Comparison of ENCODE assay signal across 12 cellular contexts in genomic region chr10:89954787-89955566, GRCh38.
DNase-seq lines count a peak whose midpoint lies in the region; ATAC-seq, FAIRE-seq and TF ChIP-seq lines count a peak whose summit lies in the region.
"Had no signal": no experiment of that assay in that cellular context is flagged by ENCODE, and none has a peak within 500 bp of the region (broad histone marks: within the 10 kb centered on the region; RNA-seq: fewer than 3 reads in every experiment).

No MANE protein-coding gene starts in this region.

- no peaks in the 10 kb centered on the region for H3K9me2 ChIP-seq in MM.1S (replicated peaks; ENCODE audit: insufficient read depth, low read length)

- H3K36me3 ChIP-seq in MM.1S (replicated peaks; ENCODE audit: insufficient read depth, low read length): no peaks in the 10 kb centered on the region
- no peaks in the 10 kb centered on the region for H3K36me3 ChIP-seq in transverse colon
- H3K36me3 ChIP-seq: suprapubic skin had no signal

- in situ Hi-C loops in transverse colon (cut with MboI; ENCODE audit: low pct_ligation_motif_present in 1 of 4, low pct_unique_long_range_greater_than_20kb in 1 of 4, low sequenced_read_pairs in 3 of 4): no loop called here

- DNase-seq in activated T-cell treated with anti-CD3 and anti-CD28 coated beads, Interleukin-2, amount 50 U/mL, for 72 hours: peak; percentile 3 to 6
- no peak for DNase-seq in activated T-cell treated with anti-CD3 and anti-CD28 coated beads, Interleukin-2, amount 50 U/mL, for 24 hours
- DNase-seq in MM.1S (no peak), transverse colon (no peak), cerebellar cortex (ENCODE audit: low spot score) (no peak)
- DNase-seq in activated naive CD4-positive, alpha-beta T cell treated with Interleukin-2 at 50 U/mL for 16 hours: no peak
- DNase-seq: immature natural killer cell had no signal

- intact Hi-C loops in transverse colon (cut with DNase I; ENCODE audit: low total_unique reads): loop anchor here (5.0 kb wide), 1 partner anchor 918 kb away; no protein-coding TSS in a partner anchor

- H3K4me1 ChIP-seq in MM.1S (ENCODE audit: low read length) (no peaks in the 10 kb centered on the region), transverse colon (no peaks in the 10 kb centered on the region)
- H3K4me1 ChIP-seq: suprapubic skin had no signal

- no peak overlapping the region for H3K4me2 ChIP-seq in MM.1S (ENCODE audit: low read depth, low read length)

- TF ChIP-seq EP300 in transverse colon (IDR thresholded peaks at IDR 0.05; ENCODE audit: low read depth): no peak

- FAIRE-seq in endometrium (lab: Jason Lieb, UNC): peak; percentile 80
- FAIRE-seq: H1, K562 had no signal

- no peaks in the 10 kb centered on the region for H4K20me1 ChIP-seq in MM.1S (ENCODE audit: insufficient read depth, low read length)

- H3K4me3 ChIP-seq in MM.1S (ENCODE audit: low read length) (no peak overlapping the region), transverse colon (no peak overlapping the region)
- H3K4me3 ChIP-seq: K562, suprapubic skin had no signal

- H3K9me3 Mint-ChIP-seq in activated T-cell treated with anti-CD3 and anti-CD28 coated beads, Interleukin-2, amount 50 U/mL, for 72 hours: no peaks in the 10 kb centered on the region
- no peaks in the 10 kb centered on the region for H3K9me3 Mint-ChIP-seq in activated T-cell treated with anti-CD3 and anti-CD28 coated beads, Interleukin-2, amount 50 U/mL, for 24 hours

- no peaks in the 10 kb centered on the region for H3K4me1 Mint-ChIP-seq in activated T-cell treated with anti-CD3 and anti-CD28 coated beads, Interleukin-2, amount 50 U/mL, for 72 hours (ENCODE audit: low read depth)
- peaks cover 5% of the 10 kb centered on the region for H3K4me1 Mint-ChIP-seq in activated T-cell treated with anti-CD3 and anti-CD28 coated beads, Interleukin-2, amount 50 U/mL, for 24 hours (ENCODE audit: low read depth)
- H3K4me1 Mint-ChIP-seq: immature natural killer cell had no signal

- no peaks in the 10 kb centered on the region for H3K79me2 ChIP-seq in MM.1S (ENCODE audit: low read length)

- no peak overlapping the region for H3K27ac Mint-ChIP-seq in activated T-cell treated with anti-CD3 and anti-CD28 coated beads, Interleukin-2, amount 50 U/mL, for 72 hours
- H3K27ac Mint-ChIP-seq in activated T-cell treated with anti-CD3 and anti-CD28 coated beads, Interleukin-2, amount 50 U/mL, for 24 hours: no peak overlapping the region
- H3K27ac Mint-ChIP-seq: immature natural killer cell had no signal

- no peaks in the 10 kb centered on the region for H3F3A ChIP-seq in MM.1S (ENCODE audit: insufficient read depth, low read length)

- no peak for TF ChIP-seq POLR2A in transverse colon (IDR thresholded peaks at IDR 0.05)

- H3K27ac ChIP-seq in MM.1S (ENCODE audit: low read length) (no peak overlapping the region), transverse colon (no peak overlapping the region)
- H3K27ac ChIP-seq: suprapubic skin had no signal

- ATAC-seq in activated T-cell treated with anti-CD3 and anti-CD28 coated beads, Interleukin-2, amount 50 U/mL, for 72 hours (replicated peaks in 1 of 2): peak; percentile 60 to 88
- no peak for ATAC-seq in HG03571 (IDR thresholded peaks at IDR 0.05; ENCODE audit: unreplicated experiment)
- ATAC-seq: K562 had no signal

- H3K36me3 Mint-ChIP-seq in activated T-cell treated with anti-CD3 and anti-CD28 coated beads, Interleukin-2, amount 50 U/mL, for 72 hours (ENCODE audit: insufficient read depth in 2 of 2): no peaks in the 10 kb centered on the region
- no peaks in the 10 kb centered on the region for H3K36me3 Mint-ChIP-seq in activated T-cell treated with anti-CD3 and anti-CD28 coated beads, Interleukin-2, amount 50 U/mL, for 24 hours (ENCODE audit: low read depth)
- H3K36me3 Mint-ChIP-seq: immature natural killer cell had no signal

- H3K27me3 ChIP-seq in MM.1S (replicated peaks; ENCODE audit: insufficient read depth, low read length) (no peaks in the 10 kb centered on the region), transverse colon (no peaks in the 10 kb centered on the region)
- H3K27me3 ChIP-seq: suprapubic skin had no signal

- H3K9ac ChIP-seq in MM.1S (ENCODE audit: low read length): no peak overlapping the region

- TF ChIP-seq CTCF in MM.1S (IDR thresholded peaks at IDR 0.05; ENCODE audit: low read length) (peak; percentile 47), transverse colon (IDR thresholded peaks at IDR 0.05) (peak; percentile 16 to 34 (median 28))

- H2AFZ ChIP-seq in MM.1S (ENCODE audit: low read length): no peak overlapping the region

- H3K4me3 Mint-ChIP-seq in activated T-cell treated with anti-CD3 and anti-CD28 coated beads, Interleukin-2, amount 50 U/mL, for 72 hours: no peak overlapping the region
- H3K4me3 Mint-ChIP-seq in activated T-cell treated with anti-CD3 and anti-CD28 coated beads, Interleukin-2, amount 50 U/mL, for 24 hours: no peak overlapping the region
- H3K4me3 Mint-ChIP-seq: immature natural killer cell had no signal

- H3K9me3 ChIP-seq in MM.1S (replicated peaks; ENCODE audit: insufficient read depth, low read length): no peaks in the 10 kb centered on the region
- no peaks in the 10 kb centered on the region for H3K9me3 ChIP-seq in transverse colon
- H3K9me3 ChIP-seq: suprapubic skin had no signal

- no peaks in the 10 kb centered on the region for H3K27me3 Mint-ChIP-seq in activated T-cell treated with anti-CD3 and anti-CD28 coated beads, Interleukin-2, amount 50 U/mL, for 72 hours (ENCODE audit: low read depth)
- H3K27me3 Mint-ChIP-seq in activated T-cell treated with anti-CD3 and anti-CD28 coated beads, Interleukin-2, amount 50 U/mL, for 24 hours: peaks cover 9% of the 10 kb centered on the region

Comparison
In these comparisons a context has a peak if more than half of its experiments do, and no peak if none do; other contexts are left out.
1. DNase-seq: peak in activated T-cell treated with anti-CD3 and anti-CD28 coated beads, Interleukin-2, amount 50 U/mL, for 72 hours (2 of 2); none in activated T-cell treated with anti-CD3 and anti-CD28 coated beads, Interleukin-2, amount 50 U/mL, for 24 hours (single experiment), MM.1S (single experiment), transverse colon (single experiment), cerebellar cortex (single experiment) and activated naive CD4-positive, alpha-beta T cell treated with Interleukin-2 at 50 U/mL for 16 hours (single experiment).